ENCODE assay signal across 8 cellular contexts in the genomic region with DNA sequence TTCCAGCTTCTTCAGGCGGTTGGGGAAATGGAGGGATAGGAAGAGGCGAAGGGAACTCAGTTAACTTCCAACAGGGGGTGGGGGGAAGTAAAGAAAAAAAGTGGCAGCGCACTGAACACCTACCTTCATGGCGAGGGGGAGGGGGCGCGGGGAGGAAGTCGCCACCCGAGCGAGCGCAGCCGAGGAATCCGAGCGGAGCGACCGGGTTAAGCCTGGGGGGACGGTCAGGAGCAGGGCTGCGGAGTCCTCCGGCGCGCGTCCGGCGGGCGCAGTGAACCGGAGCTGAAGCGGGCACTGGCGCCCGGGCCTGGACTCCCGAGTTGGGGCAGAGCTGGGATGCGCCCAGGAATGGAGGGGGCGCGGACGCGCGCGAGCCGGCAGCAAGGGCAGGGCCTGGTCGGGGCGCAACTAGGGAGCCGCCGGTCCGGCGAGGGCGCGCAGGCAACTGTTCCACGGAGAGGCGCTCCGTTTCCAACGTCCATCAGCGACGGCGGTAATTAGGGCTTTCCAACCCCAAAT. TPM values are rescaled to one million over a fixed set of nuclear protein-coding genes. Genes with fewer than 3 reads are reported as not detected.
DNase-seq lines count a peak whose midpoint lies in the region; ATAC-seq, FAIRE-seq and TF ChIP-seq lines count a peak whose summit lies in the region.

A gene (minus strand): TSS at position 450 of the 519 bp plus-strand sequence. CDS start 321 bp downstream, at position 129.

- no peak for TF ChIP-seq POLR2A in testis (IDR thresholded peaks at IDR 0.05)

- no peak for TF ChIP-seq CTCF in bronchial epithelial cell (IDR thresholded peaks at IDR 0.05; ENCODE audit: insufficient read depth, low read length, severe bottlenecking)
- no peak for TF ChIP-seq CTCF in left lung (IDR thresholded peaks at IDR 0.05)
- no peak for TF ChIP-seq CTCF in testis (IDR thresholded peaks at IDR 0.05)

- H3K27me3 ChIP-seq in bronchial epithelial cell (ENCODE audit: control insufficient read depth, insufficient read depth, low read length) (no peaks in the 10 kb centered on the region), left lung (peaks cover 15 to 100% of the 10 kb centered on the region in 2 donors), testis (no peaks in the 10 kb centered on the region)

- no peak for FAIRE-seq in bronchial epithelial cell (lab: Jason Lieb, UNC)

- H3K9me3 ChIP-seq in left lung (no peaks in the 10 kb centered on the region), testis (no peaks in the 10 kb centered on the region)

- no peaks in the 10 kb centered on the region for H3K36me3 ChIP-seq in bronchial epithelial cell (ENCODE audit: control insufficient read depth, insufficient read depth, low read length)
- no peaks in the 10 kb centered on the region for H3K36me3 ChIP-seq in left lung
- no peaks in the 10 kb centered on the region for H3K36me3 ChIP-seq in testis (ENCODE audit: low read depth, missing control alignments)

- DNase-seq in COLO668 (lab: John Stamatoyannopoulos, UW; ENCODE audit: unreplicated experiment) (peak; percentile 72), NAMALWA (ENCODE audit: low spot score) (peak; percentile 24), bronchial epithelial cell (ENCODE audit: low read depth) (no peak), left lung (peak in 1 of 2 donors; percentile 86), testis (peak; percentile 51), DMS79 (lab: John Stamatoyannopoulos, UW) (no peak), RKO (ENCODE audit: low spot score) (no peak)

- H3K4me3 ChIP-seq in bronchial epithelial cell (ENCODE audit: low read depth, low read length), result peak within 1 kb of the TSS; percentile 49
- peak within 1 kb of the TSS; percentile 58 to 66 for H3K4me3 ChIP-seq in left lung
- peak within 1 kb of the TSS; percentile 79 to 81 for H3K4me3 ChIP-seq in testis

- peak within 1 kb of the TSS; percentile 65 to 72 for H3K27ac ChIP-seq in left lung
- H3K27ac ChIP-seq in testis, result peak within 1 kb of the TSS; percentile 17 to 81

- ATAC-seq in left lung (peak; percentile 27), HG03460 (IDR thresholded peaks at IDR 0.05; ENCODE audit: unreplicated experiment) (no peak)

- 0 to 2% methylated on average over 39 to 52 of the region's 52 CpGs for WGBS in testis, 2 donors

- H3K4me1 ChIP-seq in left lung, result peaks cover 8 to 18% of the 10 kb centered on the region in 2 donors
- peaks cover 22% of the 10 kb centered on the region for H3K4me1 ChIP-seq in testis

- intact Hi-C loops in left lung (cut with DNase I), result loop anchor here in 1 of 2 donors (10.0 kb wide), 1 partner anchor 258 kb away; no protein-coding TSS in a partner anchor
- intact Hi-C loops in testis (cut with DNase I; ENCODE audit: low total_unique reads), result loop anchor here (10.0 kb wide), 1 partner anchor 558 kb away; no protein-coding TSS in a partner anchor

RNA-seq across cellular contexts. Expression of the gene that starts here (rescaled TPM):
- total RNA-seq in bronchial epithelial cell, result 3.9 and 11.6 TPM in 2 replicates
- total RNA-seq in left lung, result 10 to 100 TPM; 16.8 to 18.7 TPM
- 10 to 100 TPM; 11.1 to 12.4 TPM for total RNA-seq in testis
- 3.4 TPM for polyA plus RNA-seq in testis (ENCODE audit: insufficient read depth, low read depth, low replicate concordance)

Comparison
In these comparisons a context has a peak if more than half of its experiments do, and no peak if none do; other contexts are left out.
1. DNase-seq: peak in COLO668 (single experiment), NAMALWA (single experiment) and testis (single experiment); none in bronchial epithelial cell (single experiment), DMS79 (single experiment) and RKO (single experiment).
2. Peak in every context shown above with its lines, with median percentiles within 50 percentile points of each other: H3K4me3 ChIP-seq.